8 cellular contexts compared by ENCODE assay signal in genomic region chr17:82458130-82458884, GRCh38. TPM values are rescaled to one million over a fixed set of nuclear protein-coding genes. Genes with fewer than 3 reads are reported as not detected.
A peak's percentile ranks its signal among the peaks of the same experiment; 100 is the strongest.
DNase-seq lines count a peak whose midpoint lies in the region; ATAC-seq and TF ChIP-seq lines count a peak whose summit lies in the region.

NARF (plus strand) TSS chr17:82458741; CDS start chr17:82458804, 63 bp downstream.

- H3K9me3 ChIP-seq in Panc1 (ENCODE audit: control insufficient read depth, insufficient read depth, low read depth, low read length) (no peaks in the 10 kb centered on the region), muscle layer of duodenum (ENCODE audit: control insufficient read depth in 1 of 2, low read length in 2 of 2) (no peaks in the 10 kb centered on the region)

- H3K4me3 Mint-ChIP-seq in activated T-cell treated with anti-CD3 and anti-CD28 coated beads, Interleukin-2, amount 50 U/mL, for 4 hours: peak within 1 kb of the TSS; percentile 90

- POLR2A ChIA-PET in Panc1 (lab: Charles Lee): interaction anchor here (0.5 to 0.6 kb wide), 2 partner anchors 32 to 218 kb away, joined by 3 to 4 read pairs; no protein-coding TSS in a partner anchor

- H3K9me3 Mint-ChIP-seq in activated T-cell treated with anti-CD3 and anti-CD28 coated beads, Interleukin-2, amount 50 U/mL, for 4 hours: no peaks in the 10 kb centered on the region

- in situ Hi-C loops in Panc1 (cut with HindIII; ENCODE audit: low pct_unique_long_range_greater_than_20kb, low sequenced_read_pairs): no loop called here

- H3K4me1 ChIP-seq in Panc1 (ENCODE audit: control insufficient read depth, insufficient read depth, low read length): peaks cover 15% of the 10 kb centered on the region
- peaks cover 5 to 18% of the 10 kb centered on the region in 2 donors for H3K4me1 ChIP-seq in muscle layer of duodenum (ENCODE audit: control insufficient read depth in 1 of 2, insufficient read depth in 2 of 2, low read length in 2 of 2)

- no TSS peak for BruUV-seq in Panc1 (replicated peaks; lab: Mats Ljungman, UMichigan)

- H3K27me3 Mint-ChIP-seq in activated T-cell treated with anti-CD3 and anti-CD28 coated beads, Interleukin-2, amount 50 U/mL, for 4 hours (ENCODE audit: low read depth): no peaks in the 10 kb centered on the region

- DNase-seq in DMS53 (lab: John Stamatoyannopoulos, UW): peak; percentile 100
- DNase-seq in KG1 (lab: John Stamatoyannopoulos, UW): peak; percentile 93
- peak; percentile 61 for DNase-seq in Panc1 (ENCODE audit: low read depth, low spot score)
- DNase-seq in activated T-cell treated with anti-CD3 and anti-CD28 coated beads, Interleukin-2, amount 50 U/mL, for 4 hours: peak; percentile 95
- DNase-seq in stimulated activated CD8-positive, alpha-beta memory T cell treated with anti-CD3 and anti-CD28 coated beads, Interleukin-7, amount 100 ng/mL, for 4 hours (ENCODE audit: low read depth in 2 of 2): peak; percentile 92 to 97

- ATAC-seq in GM21723 (IDR thresholded peaks at IDR 0.05; ENCODE audit: unreplicated experiment): peak; percentile 87
- peak; percentile 100 for ATAC-seq in Panc1
- ATAC-seq in activated T-cell treated with anti-CD3 and anti-CD28 coated beads, Interleukin-2, amount 50 U/mL, for 4 hours: peak; percentile 98
- peak; percentile 99 for ATAC-seq in esophagus mucosa

- peaks cover 23% of the 10 kb centered on the region for H3K4me1 Mint-ChIP-seq in activated T-cell treated with anti-CD3 and anti-CD28 coated beads, Interleukin-2, amount 50 U/mL, for 4 hours (ENCODE audit: low read depth)

- H3K27ac ChIP-seq in Panc1 (ENCODE audit: low read length) (peak within 1 kb of the TSS; percentile 99), muscle layer of duodenum (ENCODE audit: low read length) (peak within 1 kb of the TSS; percentile 99)

- peaks cover 14% of the 10 kb centered on the region for H3K36me3 Mint-ChIP-seq in activated T-cell treated with anti-CD3 and anti-CD28 coated beads, Interleukin-2, amount 50 U/mL, for 4 hours (ENCODE audit: insufficient read depth)

- intact Hi-C loops in Panc1 (cut with micrococcal nuclease; ENCODE audit: unreplicated experiment): no loop called here

- no peak for TF ChIP-seq CTCF in Panc1 (IDR thresholded peaks at IDR 0.05)

- H3K27me3 ChIP-seq in Panc1 (ENCODE audit: control insufficient read depth, insufficient read depth, low read length) (no peaks in the 10 kb centered on the region), muscle layer of duodenum (ENCODE audit: low read depth, low read length) (no peaks in the 10 kb centered on the region)

- CTCF ChIA-PET in Panc1 (lab: Charles Lee): no interaction called here

- H3K36me3 ChIP-seq in Panc1 (ENCODE audit: control insufficient read depth, insufficient read depth, low read length) (peaks cover 4% of the 10 kb centered on the region; the same call in 1 of the 2 replicates), muscle layer of duodenum (ENCODE audit: control insufficient read depth in 1 of 2, insufficient read depth in 2 of 2, low read length in 2 of 2) (peaks cover 19 to 25% of the 10 kb centered on the region in 2 donors)

- H3K4me3 ChIP-seq in Panc1 (ENCODE audit: low read depth in 2 of 2, low read length in 2 of 2) (peak within 1 kb of the TSS; percentile 83 to 85), muscle layer of duodenum (ENCODE audit: low read depth in 1 of 2, low read length in 2 of 2) (peak within 1 kb of the TSS; percentile 70 to 90)

RNA-seq across cellular contexts. Expression of gene NARF, which starts in this region (rescaled TPM):
- total RNA-seq in Panc1 (2021; ENCODE audit: unreplicated experiment): 60.9 TPM
- 89.6 TPM for polyA plus RNA-seq in Panc1 (2012; ENCODE audit: insufficient read length)
- total RNA-seq in activated T-cell treated with anti-CD3 and anti-CD28 coated beads, Interleukin-2, amount 50 U/mL, for 4 hours: 10 to 100 TPM; 40.9 to 55.9 (median 45.9) TPM
- 38.3 TPM for total RNA-seq in esophagus mucosa

Comparison
In these comparisons a context has a peak if more than half of its experiments do, and no peak if none do; other contexts are left out.
1. Peak in every context shown above with its lines: DNase-seq, ATAC-seq, H3K4me3 ChIP-seq and H3K27ac ChIP-seq.